Comparison of ENCODE assay signal across 9 cellular contexts in genomic region chr9:124126571-124127289, GRCh38.
A peak's percentile ranks its signal among the peaks of the same experiment; 100 is the strongest.
DNase-seq lines count a peak whose midpoint lies in the region; ATAC-seq, FAIRE-seq and TF ChIP-seq lines count a peak whose summit lies in the region.
"Had no signal": no experiment of that assay in that cellular context is flagged by ENCODE, and none has a peak within 500 bp of the region (broad histone marks: within the 10 kb centered on the region; RNA-seq: fewer than 3 reads in every experiment).

No MANE protein-coding gene starts in this region.

- no peaks in the 10 kb centered on the region for H3K4me1 ChIP-seq in PC-9 (replicated peaks; ENCODE audit: insufficient read depth)
- no peaks in the 10 kb centered on the region for H3K4me1 ChIP-seq in fibroblast of lung (ENCODE audit: control insufficient read depth, extremely low read depth, insufficient read depth, low read length)
- H3K4me1 ChIP-seq in neural progenitor cell, result peaks cover 18% of the 10 kb centered on the region

- H3K9me3 Mint-ChIP-seq in activated T-cell treated with anti-CD3 and anti-CD28 coated beads, Interleukin-2, amount 50 U/mL, for 24 hours, result no peaks in the 10 kb centered on the region
- peaks cover 3% of the 10 kb centered on the region for H3K9me3 Mint-ChIP-seq in neural progenitor cell

- H3K9me3 ChIP-seq in PC-9 (ENCODE audit: insufficient read depth, low read depth) (no peaks in the 10 kb centered on the region), fibroblast of lung (ENCODE audit: control insufficient read depth, insufficient read depth, low read depth, low read length) (no peaks in the 10 kb centered on the region), neural progenitor cell (ENCODE audit: low read depth) (no peaks in the 10 kb centered on the region)

- CTCF ChIA-PET in PC-9 (lab: Charles Lee), result interaction anchor here (0.9 to 1.9 kb wide), 4 partner anchors 141 to 266 kb away, joined by 3 to 6 read pairs (median 3); no protein-coding TSS in a partner anchor

- no peaks in the 10 kb centered on the region for H4K20me1 ChIP-seq in PC-9 (ENCODE audit: insufficient read depth)
- H4K20me1 ChIP-seq in fibroblast of lung (ENCODE audit: control insufficient read depth, extremely low read depth, insufficient read depth, low read length), result no peaks in the 10 kb centered on the region
- H4K20me1 ChIP-seq in neural progenitor cell (ENCODE audit: low read depth), result peaks cover 14% of the 10 kb centered on the region

- H3K9ac ChIP-seq in fibroblast of lung (ENCODE audit: insufficient read depth, low read length) (no peak overlapping the region), neural progenitor cell (no peak overlapping the region)

- H3K4me3 Mint-ChIP-seq in activated T-cell treated with anti-CD3 and anti-CD28 coated beads, Interleukin-2, amount 50 U/mL, for 24 hours, result no peak overlapping the region
- no peak overlapping the region for H3K4me3 Mint-ChIP-seq in neural progenitor cell

- H3F3A ChIP-seq in PC-9 (ENCODE audit: insufficient read depth, low read depth) (no peaks in the 10 kb centered on the region), neural progenitor cell (ENCODE audit: low read depth) (peaks cover 19% of the 10 kb centered on the region)

- H3K27me3 Mint-ChIP-seq in activated T-cell treated with anti-CD3 and anti-CD28 coated beads, Interleukin-2, amount 50 U/mL, for 24 hours, result peaks cover 11% of the 10 kb centered on the region
- peaks cover 22% of the 10 kb centered on the region for H3K27me3 Mint-ChIP-seq in neural progenitor cell (ENCODE audit: insufficient read depth, low read depth)

- no peak overlapping the region for H3K4me3 ChIP-seq in PC-9
- no peak overlapping the region for H3K4me3 ChIP-seq in fibroblast of lung (replicated peaks in 1 of 4; ENCODE audit: control extremely low read depth in 1 of 4, insufficient read depth in 1 of 4, low read depth in 3 of 4, low read length in 4 of 4)
- H3K4me3 ChIP-seq in neural progenitor cell, result no peak overlapping the region

- no TSS peak for BruUV-seq in PC-9 (replicated peaks; lab: Mats Ljungman, UMichigan)

- no peaks in the 10 kb centered on the region for H3K9me2 ChIP-seq in PC-9 (ENCODE audit: insufficient read depth)

- intact Hi-C loops in PC-9 (cut with micrococcal nuclease; ENCODE audit: unreplicated experiment), result loop anchor here (1.0 to 5.0 kb wide), 3 partner anchors 131 to 266 kb away; partner anchors contain the start of gene NEK6

- no peak for ATAC-seq in GM18517 (IDR thresholded peaks at IDR 0.05; ENCODE audit: unreplicated experiment)

- H3K27ac ChIP-seq in PC-9 (no peak overlapping the region), fibroblast of lung (ENCODE audit: insufficient read depth, low read length) (no peak overlapping the region), neural progenitor cell (no peak overlapping the region), substantia nigra (ENCODE audit: low read depth, low read length, poor library complexity, severe bottlenecking) (no peak overlapping the region)

- POLR2A ChIA-PET in PC-9 (lab: Charles Lee; ENCODE audit: unreplicated experiment), result interaction anchor here (0.5 to 0.6 kb wide), 2 partner anchors 275 to 1221 kb away, joined by 3 to 9 read pairs; partner anchors contain the start of gene RC3H2

- peak; percentile 99 for TF ChIP-seq CTCF in PC-9 (conservative IDR thresholded peaks at IDR 0.05)
- TF ChIP-seq CTCF in fibroblast of lung (conservative IDR thresholded peaks at IDR 0.05 in 1 of 2, IDR thresholded peaks at IDR 0.05 in 1 of 2; ENCODE audit: low read depth in 1 of 2, low read length in 2 of 2), result peak; percentile 92 to 95
- TF ChIP-seq CTCF in neural progenitor cell (IDR thresholded peaks at IDR 0.05), result peak; percentile 98

- H3K36me3 ChIP-seq in PC-9 (ENCODE audit: low read depth) (no peaks in the 10 kb centered on the region), fibroblast of lung (ENCODE audit: control insufficient read depth, insufficient read depth, low read length) (no peaks in the 10 kb centered on the region), neural progenitor cell (no peaks in the 10 kb centered on the region)

- H2AFZ ChIP-seq in PC-9 (no peak overlapping the region), fibroblast of lung (ENCODE audit: low read length) (no peak overlapping the region), neural progenitor cell (replicated peaks) (no peak overlapping the region)

- H3K27me3 ChIP-seq in PC-9 (ENCODE audit: insufficient read depth, low read depth) (no peaks in the 10 kb centered on the region), fibroblast of lung (ENCODE audit: control insufficient read depth, insufficient read depth, low read length) (peaks cover 5% of the 10 kb centered on the region), neural progenitor cell (no peaks in the 10 kb centered on the region)

- no peak for FAIRE-seq in HTR-8/SVneo (lab: Jason Lieb, UNC)
- FAIRE-seq: TTC549 had no signal

- H3K79me2 ChIP-seq in PC-9 (ENCODE audit: low read depth), result no peaks in the 10 kb centered on the region
- H3K79me2 ChIP-seq in fibroblast of lung (ENCODE audit: control insufficient read depth, insufficient read depth, low read length), result no peaks in the 10 kb centered on the region
- no peaks in the 10 kb centered on the region for H3K79me2 ChIP-seq in neural progenitor cell (ENCODE audit: low read depth)

- no peak overlapping the region for H3K4me2 ChIP-seq in PC-9
- no peak overlapping the region for H3K4me2 ChIP-seq in fibroblast of lung (ENCODE audit: extremely low read depth, insufficient read depth, low read length)
- H3K4me2 ChIP-seq in neural progenitor cell, result no peak overlapping the region

- H3K27ac Mint-ChIP-seq in activated T-cell treated with anti-CD3 and anti-CD28 coated beads, Interleukin-2, amount 50 U/mL, for 24 hours, result no peak overlapping the region
- no peak overlapping the region for H3K27ac Mint-ChIP-seq in neural progenitor cell

- H3K36me3 Mint-ChIP-seq in activated T-cell treated with anti-CD3 and anti-CD28 coated beads, Interleukin-2, amount 50 U/mL, for 24 hours (ENCODE audit: low read depth), result no peaks in the 10 kb centered on the region
- no peaks in the 10 kb centered on the region for H3K36me3 Mint-ChIP-seq in neural progenitor cell

- H3K4me1 Mint-ChIP-seq in activated T-cell treated with anti-CD3 and anti-CD28 coated beads, Interleukin-2, amount 50 U/mL, for 24 hours (ENCODE audit: low read depth), result peaks cover 5% of the 10 kb centered on the region
- peaks cover 9% of the 10 kb centered on the region for H3K4me1 Mint-ChIP-seq in neural progenitor cell

- DNase-seq in DMS 273 treated with DMSO at 0.1 percent for 48 hours (lab: John Stamatoyannopoulos, UW), result peak; percentile 12
- DNase-seq in HTR-8/SVneo (ENCODE audit: insufficient read length, low spot score), result peak; percentile 67
- peak; percentile 67 to 81 for DNase-seq in PC-9
- DNase-seq in activated T-cell treated with anti-CD3 and anti-CD28 coated beads, Interleukin-2, amount 50 U/mL, for 24 hours, result peak; percentile 89
- peak; percentile 43 to 69 for DNase-seq in fibroblast of lung (ENCODE audit: low read depth in 2 of 2)
- DNase-seq in neural progenitor cell (ENCODE audit: low spot score), result peak; percentile 82
- peak in 43 of 49 donors; percentile 3 to 66 (median 38) for DNase-seq in substantia nigra (lab: John Stamatoyannopoulos, UW)

Comparison
In these comparisons a context has a peak if more than half of its experiments do, and no peak if none do; other contexts are left out.
1. DNase-seq: peak in every context shown above with its lines; median percentile 89 in activated T-cell treated with anti-CD3 and anti-CD28 coated beads, Interleukin-2, amount 50 U/mL, for 24 hours; 82 in neural progenitor cell; 74 in PC-9; 67 in HTR-8/SVneo; 56 in fibroblast of lung; 38 in substantia nigra; 12 in DMS 273 treated with DMSO at 0.1 percent for 48 hours.